9 cellular contexts compared by ENCODE assay signal in the genomic region with DNA sequence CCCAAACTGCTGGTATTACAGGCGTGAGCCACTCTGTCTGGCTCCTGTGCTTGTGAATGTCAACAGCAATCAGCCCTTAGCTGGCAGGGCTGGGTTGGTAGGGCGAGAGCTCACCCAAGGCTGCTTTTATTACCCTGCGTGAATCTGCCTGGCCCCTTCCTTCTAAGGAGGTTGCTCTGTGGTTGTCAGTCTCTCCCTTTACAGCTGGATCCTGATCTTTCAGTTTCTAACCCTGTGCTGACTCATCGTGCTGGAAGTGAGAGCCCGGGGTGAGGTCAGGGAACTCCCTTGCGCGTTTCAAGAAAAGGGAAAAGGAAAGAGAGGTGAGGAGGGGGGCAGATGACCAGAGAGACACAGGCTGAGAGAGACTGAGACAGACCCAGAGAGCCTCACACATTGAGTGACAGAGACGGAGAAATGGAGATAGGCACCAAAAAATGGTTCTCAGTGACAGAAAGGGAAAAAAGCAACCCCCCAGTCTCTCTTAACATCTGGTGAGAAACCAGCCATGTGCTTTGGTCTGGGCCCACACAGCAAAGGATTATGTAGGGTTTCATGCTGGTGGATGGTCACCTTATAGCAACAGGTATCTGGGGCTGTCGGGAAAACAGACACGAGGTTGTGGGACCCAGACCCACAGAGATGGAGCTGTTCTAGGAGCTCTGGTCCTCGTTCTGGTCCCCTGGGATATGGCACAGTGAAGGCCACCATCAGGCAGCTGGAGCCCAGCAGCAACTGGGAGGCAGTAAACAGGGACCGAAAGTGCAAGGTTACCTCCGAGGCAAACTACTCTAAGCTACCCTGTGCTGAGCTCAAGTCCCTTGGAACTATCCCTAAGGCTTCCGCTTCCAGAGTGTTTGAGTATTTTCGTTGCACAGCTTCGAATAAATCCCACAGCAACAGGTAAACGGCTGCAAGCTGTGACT. TPM values are rescaled to one million over a fixed set of nuclear protein-coding genes. Genes with fewer than 3 reads are reported as not detected.
DNase-seq lines count a peak whose midpoint lies in the region; ATAC-seq and TF ChIP-seq lines count a peak whose summit lies in the region.
"Had no signal": no experiment of that assay in that cellular context is flagged by ENCODE, and none has a peak within 500 bp of the region (broad histone marks: within the 10 kb centered on the region; RNA-seq: fewer than 3 reads in every experiment).

No MANE protein-coding gene starts in this region.

- H3K9me3 ChIP-seq in DOHH2 (ENCODE audit: control insufficient read depth, insufficient read depth, low read length) (no peaks in the 10 kb centered on the region), HCT116 (ENCODE audit: control insufficient read depth in 1 of 2, insufficient read depth in 1 of 2, low read depth in 1 of 2, low read length in 2 of 2) (no peaks in the 10 kb centered on the region), SK-N-SH (no peaks in the 10 kb centered on the region), neural cell (ENCODE audit: low read length) (no peaks in the 10 kb centered on the region)
- H3K9me3 ChIP-seq: neutrophil had no signal

- H3K27me3 ChIP-seq in DOHH2 (ENCODE audit: control insufficient read depth, low read length) (no peaks in the 10 kb centered on the region), HCT116 (ENCODE audit: insufficient read depth, low read length) (no peaks in the 10 kb centered on the region), SK-N-SH (ENCODE audit: insufficient read depth) (no peaks in the 10 kb centered on the region), neural cell (ENCODE audit: insufficient read depth, low read depth, low read length) (no peaks in the 10 kb centered on the region)

- H4K20me1 ChIP-seq in DOHH2 (ENCODE audit: control insufficient read depth, insufficient read depth, low read depth, low read length), result no peaks in the 10 kb centered on the region
- H4K20me1 ChIP-seq in HCT116 (ENCODE audit: insufficient read depth), result no peaks in the 10 kb centered on the region
- H4K20me1 ChIP-seq in SK-N-SH (ENCODE audit: insufficient read depth), result no peaks in the 10 kb centered on the region
- no peaks in the 10 kb centered on the region for H4K20me1 ChIP-seq in neural cell (ENCODE audit: insufficient read depth)

- POLR2A ChIA-PET in HCT116 (lab: Charles Lee), result no interaction called here
- POLR2A ChIA-PET in SK-N-SH (lab: Yijun Ruan, JAX), result no interaction called here

- H3K9ac ChIP-seq in HCT116 (ENCODE audit: low read length), result peak overlapping the region; percentile 36
- no peak overlapping the region; the same call in 1 of the 2 replicates for H3K9ac ChIP-seq in SK-N-SH
- H3K9ac ChIP-seq in neural cell (ENCODE audit: low read length), result no peak overlapping the region

- WGBS in SK-N-SH (ENCODE audit: low lambda C conversion rate), result 67% methylated on average over 16 of the region's 17 CpGs

- H3K36me3 ChIP-seq in DOHH2 (ENCODE audit: control insufficient read depth, low read length) (no peaks in the 10 kb centered on the region), HCT116 (ENCODE audit: control insufficient read depth in 1 of 2, insufficient read depth in 2 of 2, low read length in 2 of 2) (no peaks in the 10 kb centered on the region), SK-N-SH (replicated peaks in 1 of 2; ENCODE audit: control insufficient read depth in 1 of 2, insufficient read depth in 2 of 2, low read length in 1 of 2) (no peaks in the 10 kb centered on the region), neural cell (ENCODE audit: insufficient read depth, low read length) (no peaks in the 10 kb centered on the region)
- H3K36me3 ChIP-seq: neutrophil had no signal

- TF ChIP-seq CTCF in DOHH2 (IDR thresholded peaks at IDR 0.05; ENCODE audit: low read depth, low read length, poor library complexity, severe bottlenecking) (no peak), HCT116 (IDR thresholded peaks at IDR 0.05 in 2 of 3, conservative IDR thresholded peaks at IDR 0.05 in 1 of 3; ENCODE audit: borderline replicate concordance in 1 of 3, insufficient read depth in 1 of 3, low read depth in 2 of 3, low read length in 2 of 3) (no peak), SK-N-SH (IDR thresholded peaks at IDR 0.05) (no peak), neural cell (IDR thresholded peaks at IDR 0.05; ENCODE audit: poor library complexity, severe bottlenecking) (no peak)

- CTCF ChIA-PET in HCT116 (lab: Charles Lee), result interaction anchor here (1.0 to 1.4 kb wide), 2 partner anchors 25 to 146 kb away, joined by 3 to 5 read pairs; no protein-coding TSS in a partner anchor
- CTCF ChIA-PET in SK-N-SH (lab: Yijun Ruan, JAX), result interaction anchor here (1.1 to 4.1 kb wide), 2 partner anchors 25 kb away, joined by 3 to 24 read pairs; a partner anchor contains a TSS

- H3K79me2 ChIP-seq in DOHH2 (ENCODE audit: control insufficient read depth, low read length) (no peaks in the 10 kb centered on the region), HCT116 (ENCODE audit: insufficient read depth, low read length) (no peaks in the 10 kb centered on the region), SK-N-SH (ENCODE audit: insufficient read depth) (no peaks in the 10 kb centered on the region), neural cell (replicated peaks; ENCODE audit: insufficient read depth, low read length) (peaks cover 11% of the 10 kb centered on the region)

- H3K4me1 ChIP-seq in DOHH2 (ENCODE audit: control insufficient read depth, low read length), result peaks cover 51% of the 10 kb centered on the region
- peaks cover 22 to 47% of the 10 kb centered on the region in 2 experiments for H3K4me1 ChIP-seq in HCT116 (ENCODE audit: control insufficient read depth in 1 of 2, insufficient read depth in 2 of 2, low read length in 2 of 2)
- peaks cover 10 to 15% of the 10 kb centered on the region in 2 experiments; a peak in 2 of 4 replicates for H3K4me1 ChIP-seq in SK-N-SH (ENCODE audit: control insufficient read depth in 1 of 2, insufficient read depth in 2 of 2, low read depth in 1 of 2, low read length in 1 of 2)

- DNase-seq in HCT116 (ENCODE audit: low read depth, low spot score) (no peak), SK-N-SH (no peak), DMS79 treated with DMSO at 0.1 percent for 48 hours (lab: John Stamatoyannopoulos, UW) (no peak), DMS153 treated with DMSO at 0.1 percent for 48 hours (lab: John Stamatoyannopoulos, UW; ENCODE audit: unreplicated experiment) (no peak)
- DNase-seq in activated CD8-positive, alpha-beta memory T cell treated with anti-CD3 and anti-CD28 coated beads, Interleukin-2, amount 50 U/mL, for 4 hours, result no peak

- H3F3A ChIP-seq in DOHH2 (ENCODE audit: control insufficient read depth, insufficient read depth) (no peaks in the 10 kb centered on the region; the same call in 1 of the 2 replicates), SK-N-SH (replicated peaks; ENCODE audit: insufficient read depth) (peaks cover 4% of the 10 kb centered on the region), neural cell (ENCODE audit: insufficient read depth, low read length, poor library complexity, severe bottlenecking) (no peaks in the 10 kb centered on the region)

- TF ChIP-seq RAD21 in HCT116 (IDR thresholded peaks at IDR 0.05; ENCODE audit: low read depth) (no peak), SK-N-SH (IDR thresholded peaks at IDR 0.05; ENCODE audit: low read length) (no peak), neural cell (conservative IDR thresholded peaks at IDR 0.05) (no peak)

- H2AFZ ChIP-seq in HCT116 (ENCODE audit: low read depth, low read length, poor library complexity, severe bottlenecking) (peak overlapping the region; percentile 82), SK-N-SH (ENCODE audit: low read depth) (peak overlapping the region; percentile 24; the same call in 1 of the 2 replicates), neural cell (ENCODE audit: low read depth, low read length) (no peak overlapping the region)

- H3K4me3 ChIP-seq in DOHH2 (ENCODE audit: low read length) (0 out of 2 replicates have a peak overlapping the region, but pooled peaks have one; percentile 12), HCT116 (replicated peaks in 1 of 2; ENCODE audit: low read depth in 1 of 2, low read length in 2 of 2) (peak overlapping the region in 1 of 2 experiments; percentile 29; a peak in 2 of 4 replicates), SK-N-SH (ENCODE audit: low read depth in 2 of 2, low read length in 1 of 2) (no peak overlapping the region), neural cell (ENCODE audit: low read length) (peak overlapping the region; percentile 72)

- TF ChIP-seq POLR2A in HCT116 (IDR thresholded peaks at IDR 0.05; ENCODE audit: borderline replicate concordance, extremely low read depth, insufficient read depth, insufficient read length), result no peak

- RAD21 ChIA-PET in HCT116 (lab: Charles Lee; ENCODE audit: low non-redundant PET in 1 of 2, low total read pairs in 2 of 2, uncharacterized antibody in 2 of 2, unreplicated experiment in 2 of 2), result no interaction called here

- H3K4me2 ChIP-seq in DOHH2 (ENCODE audit: low read length) (peak overlapping the region; percentile 51), HCT116 (ENCODE audit: low read length) (peak overlapping the region; percentile 78), SK-N-SH (peak overlapping the region; percentile 29; the same call in 1 of the 2 replicates), neural cell (ENCODE audit: low read length) (no peak overlapping the region)

- intact Hi-C loops in HCT116 (cut with micrococcal nuclease), result loop anchor here (10.0 kb wide), 1 partner anchor 145 kb away; no protein-coding TSS in a partner anchor

- no TSS peak for BruUV-seq in HCT116 (replicated peaks; lab: Mats Ljungman, UMichigan)

- no peak for TF ChIP-seq EP300 in SK-N-SH (IDR thresholded peaks at IDR 0.05; ENCODE audit: borderline replicate concordance in 1 of 2, low read depth in 1 of 2, low read length in 1 of 2)
- no peak for TF ChIP-seq EP300 in neural cell (conservative IDR thresholded peaks at IDR 0.05; ENCODE audit: poor library complexity, severe bottlenecking)

- H3K27ac ChIP-seq in DOHH2 (ENCODE audit: low read depth, low read length), result no peak overlapping the region
- H3K27ac ChIP-seq in HCT116 (ENCODE audit: low read depth, low read length), result peak overlapping the region; percentile 6
- H3K27ac ChIP-seq in SK-N-SH (ENCODE audit: low read depth in 2 of 2, low read length in 1 of 2), result peak overlapping the region in 1 of 2 experiments; percentile 39; a peak in 1 of 4 replicates
- H3K27ac ChIP-seq in neural cell (ENCODE audit: low read length), result no peak overlapping the region

- H3K9me2 ChIP-seq in DOHH2 (replicated peaks; ENCODE audit: control insufficient read depth, low read length), result no peaks in the 10 kb centered on the region
- no peaks in the 10 kb centered on the region for H3K9me2 ChIP-seq in HCT116 (ENCODE audit: insufficient read depth)
- no peaks in the 10 kb centered on the region for H3K9me2 ChIP-seq in SK-N-SH
- H3K9me2 ChIP-seq in neural cell (ENCODE audit: insufficient read depth, low read length), result no peaks in the 10 kb centered on the region

- peak; percentile 55 for ATAC-seq in HCT116
- ATAC-seq in esophagus mucosa, result peak; percentile 70

RNA-seq across cellular contexts. Expression of a gene that starts 2.5 kb away (rescaled TPM):
- total RNA-seq in HCT116 (2021; ENCODE audit: unreplicated experiment) (2.2 TPM), esophagus mucosa (3.5 TPM)
- 2.3 and 2.7 TPM in 2 replicates for polyA plus RNA-seq in HCT116 (2012)
- polyA plus RNA-seq in SK-N-SH (2012; rRNA removed) (4.1 and 4.5 TPM in 2 replicates), neural cell (13.0 and 17.5 TPM in 2 replicates)
- polyA plus RNA-seq in SK-N-SH (2012; cell fraction: cytosol; rRNA removed), result 1.8 and 2.9 TPM in 2 replicates
- polyA plus RNA-seq in SK-N-SH (2012; cell fraction: nucleus; rRNA removed), result 3.8 and 4.6 TPM in 2 replicates
- polyA minus RNA-seq in neural cell, result 13.6 and 13.8 TPM in 2 replicates

RNA-seq across cellular contexts. Expression of a gene that starts 17.8 kb away (rescaled TPM):
- total RNA-seq in HCT116 (2021; ENCODE audit: unreplicated experiment) (167 TPM), esophagus mucosa (55.8 TPM)
- polyA plus RNA-seq in HCT116 (2012), result 120 and 128 TPM in 2 replicates
- polyA plus RNA-seq in SK-N-SH (2012; rRNA removed) (109 and 119 TPM in 2 replicates), neural cell (44.1 and 46.6 TPM in 2 replicates)
- 82.9 and 86.2 TPM in 2 replicates for polyA plus RNA-seq in SK-N-SH (2012; cell fraction: cytosol; rRNA removed)
- 119 and 123 TPM in 2 replicates for polyA plus RNA-seq in SK-N-SH (2012; cell fraction: nucleus; rRNA removed)
- 38.5 and 44.8 TPM in 2 replicates for polyA minus RNA-seq in neural cell

RNA-seq across cellular contexts. Expression of a gene that starts 26.1 kb away (rescaled TPM):
- total RNA-seq in HCT116 (2021; ENCODE audit: unreplicated experiment) (6.2 TPM), esophagus mucosa (2.0 TPM)
- 5.4 and 5.9 TPM in 2 replicates for polyA plus RNA-seq in HCT116 (2012)
- polyA plus RNA-seq in SK-N-SH (2012; rRNA removed) (2.8 and 2.9 TPM in 2 replicates), neural cell (5.5 and 7.6 TPM in 2 replicates)
- polyA plus RNA-seq in SK-N-SH (2012; cell fraction: cytosol; rRNA removed), result 1.7 and 2.9 TPM in 2 replicates
- 3.3 and 3.9 TPM in 2 replicates for polyA plus RNA-seq in SK-N-SH (2012; cell fraction: nucleus; rRNA removed)
- 6.1 and 7.5 TPM in 2 replicates for polyA minus RNA-seq in neural cell

RNA-seq across cellular contexts. Expression of a gene that starts 35.1 kb away (rescaled TPM):
- total RNA-seq in HCT116 (2021; ENCODE audit: unreplicated experiment) (2.1 TPM), esophagus mucosa (not detected)
- 2.7 and 3.6 TPM in 2 replicates for polyA plus RNA-seq in HCT116 (2012)
- polyA plus RNA-seq in SK-N-SH (2012; rRNA removed) (0.08 TPM in 1 of 2 replicates, not detected in the other), neural cell (1.6 TPM in 1 of 2 replicates, not detected in the other)
- polyA plus RNA-seq in SK-N-SH (2012; cell fraction: cytosol; rRNA removed), result 0.01 TPM in 1 of 2 replicates, not detected in the other
- 0.29 and 0.31 TPM in 2 replicates for polyA plus RNA-seq in SK-N-SH (2012; cell fraction: nucleus; rRNA removed)
- 0.46 TPM in 1 of 2 replicates, not detected in the other for polyA minus RNA-seq in neural cell

RNA-seq across cellular contexts. Expression of a gene that starts 58.2 kb away (rescaled TPM):
- total RNA-seq in HCT116 (2021; ENCODE audit: unreplicated experiment) (9.7 TPM), esophagus mucosa (10.4 TPM)
- polyA plus RNA-seq in HCT116 (2012), result 8.3 and 8.6 TPM in 2 replicates
- polyA plus RNA-seq in SK-N-SH (2012; rRNA removed) (11.7 and 13.9 TPM in 2 replicates), neural cell (18.6 and 22.2 TPM in 2 replicates)
- polyA plus RNA-seq in SK-N-SH (2012; cell fraction: cytosol; rRNA removed), result 5.2 and 7.8 TPM in 2 replicates
- polyA plus RNA-seq in SK-N-SH (2012; cell fraction: nucleus; rRNA removed), result 15.7 and 26.5 TPM in 2 replicates
- 38.2 and 41.7 TPM in 2 replicates for polyA minus RNA-seq in neural cell

Comparison
In these comparisons a context has a peak if more than half of its experiments do, and no peak if none do; other contexts are left out.
1. H3K4me3 ChIP-seq: peak in DOHH2 (single experiment) and neural cell (single experiment); none in SK-N-SH (0 of 2).